Comparison of ENCODE assay signal across 1 cellular context in the genomic region with DNA sequence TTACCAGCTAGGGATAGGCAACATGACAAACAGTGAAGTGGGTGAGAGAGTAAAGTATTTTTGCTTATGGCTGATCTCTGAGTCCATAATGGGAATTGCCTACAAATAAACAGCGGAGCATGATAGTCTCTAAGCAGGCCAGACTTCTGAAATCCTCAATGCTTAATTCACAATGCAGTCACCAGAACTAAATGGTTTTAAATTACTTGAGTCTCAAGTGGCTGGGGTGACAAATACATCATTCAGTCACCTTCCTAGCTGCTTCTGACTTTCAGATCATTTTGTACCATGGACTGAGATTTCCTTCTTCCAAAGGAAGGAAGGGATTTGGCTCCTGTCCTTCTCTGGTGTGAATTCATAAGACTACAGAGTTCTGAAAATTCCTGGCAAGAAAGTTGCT.
TF ChIP-seq lines count a peak whose summit lies in the region.

No MANE protein-coding gene starts in this region.

TF ChIP-seq in WTC11, 78 proteins besides CTCF, POLR2A, EP300 and RAD21 (continued from another document):
- TF ChIP-seq, protein P1, sequence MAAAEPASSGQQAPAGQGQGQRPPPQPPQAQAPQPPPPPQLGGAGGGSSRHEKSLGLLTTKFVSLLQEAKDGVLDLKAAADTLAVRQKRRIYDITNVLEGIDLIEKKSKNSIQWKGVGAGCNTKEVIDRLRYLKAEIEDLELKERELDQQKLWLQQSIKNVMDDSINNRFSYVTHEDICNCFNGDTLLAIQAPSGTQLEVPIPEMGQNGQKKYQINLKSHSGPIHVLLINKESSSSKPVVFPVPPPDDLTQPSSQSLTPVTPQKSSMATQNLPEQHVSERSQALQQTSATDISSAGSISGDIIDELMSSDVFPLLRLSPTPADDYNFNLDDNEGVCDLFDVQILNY (CRISPR knock-in tag; IDR thresholded peaks at IDR 0.05) = no peak
- TF ChIP-seq, protein P2, sequence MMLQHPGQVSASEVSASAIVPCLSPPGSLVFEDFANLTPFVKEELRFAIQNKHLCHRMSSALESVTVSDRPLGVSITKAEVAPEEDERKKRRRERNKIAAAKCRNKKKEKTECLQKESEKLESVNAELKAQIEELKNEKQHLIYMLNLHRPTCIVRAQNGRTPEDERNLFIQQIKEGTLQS (CRISPR knock-in tag; conservative IDR thresholded peaks at IDR 0.05) = no peak
- no peak for TF ChIP-seq ZNF232 (CRISPR knock-in tag; IDR thresholded peaks at IDR 0.05)
- TF ChIP-seq, protein P3, sequence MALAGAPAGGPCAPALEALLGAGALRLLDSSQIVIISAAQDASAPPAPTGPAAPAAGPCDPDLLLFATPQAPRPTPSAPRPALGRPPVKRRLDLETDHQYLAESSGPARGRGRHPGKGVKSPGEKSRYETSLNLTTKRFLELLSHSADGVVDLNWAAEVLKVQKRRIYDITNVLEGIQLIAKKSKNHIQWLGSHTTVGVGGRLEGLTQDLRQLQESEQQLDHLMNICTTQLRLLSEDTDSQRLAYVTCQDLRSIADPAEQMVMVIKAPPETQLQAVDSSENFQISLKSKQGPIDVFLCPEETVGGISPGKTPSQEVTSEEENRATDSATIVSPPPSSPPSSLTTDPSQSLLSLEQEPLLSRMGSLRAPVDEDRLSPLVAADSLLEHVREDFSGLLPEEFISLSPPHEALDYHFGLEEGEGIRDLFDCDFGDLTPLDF (CRISPR knock-in tag; IDR thresholded peaks at IDR 0.05) = no peak
- TF ChIP-seq, protein P4, sequence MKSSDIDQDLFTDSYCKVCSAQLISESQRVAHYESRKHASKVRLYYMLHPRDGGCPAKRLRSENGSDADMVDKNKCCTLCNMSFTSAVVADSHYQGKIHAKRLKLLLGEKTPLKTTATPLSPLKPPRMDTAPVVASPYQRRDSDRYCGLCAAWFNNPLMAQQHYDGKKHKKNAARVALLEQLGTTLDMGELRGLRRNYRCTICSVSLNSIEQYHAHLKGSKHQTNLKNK (CRISPR knock-in tag; IDR thresholded peaks at IDR 0.05) = no peak
- TF ChIP-seq ZBTB21 (CRISPR knock-in tag; IDR thresholded peaks at IDR 0.05; ENCODE audit: borderline replicate concordance) = no peak
- no peak for TF ChIP-seq ESRRA (CRISPR knock-in tag; IDR thresholded peaks at IDR 0.05; ENCODE audit: borderline replicate concordance)
- TF ChIP-seq, protein P5, sequence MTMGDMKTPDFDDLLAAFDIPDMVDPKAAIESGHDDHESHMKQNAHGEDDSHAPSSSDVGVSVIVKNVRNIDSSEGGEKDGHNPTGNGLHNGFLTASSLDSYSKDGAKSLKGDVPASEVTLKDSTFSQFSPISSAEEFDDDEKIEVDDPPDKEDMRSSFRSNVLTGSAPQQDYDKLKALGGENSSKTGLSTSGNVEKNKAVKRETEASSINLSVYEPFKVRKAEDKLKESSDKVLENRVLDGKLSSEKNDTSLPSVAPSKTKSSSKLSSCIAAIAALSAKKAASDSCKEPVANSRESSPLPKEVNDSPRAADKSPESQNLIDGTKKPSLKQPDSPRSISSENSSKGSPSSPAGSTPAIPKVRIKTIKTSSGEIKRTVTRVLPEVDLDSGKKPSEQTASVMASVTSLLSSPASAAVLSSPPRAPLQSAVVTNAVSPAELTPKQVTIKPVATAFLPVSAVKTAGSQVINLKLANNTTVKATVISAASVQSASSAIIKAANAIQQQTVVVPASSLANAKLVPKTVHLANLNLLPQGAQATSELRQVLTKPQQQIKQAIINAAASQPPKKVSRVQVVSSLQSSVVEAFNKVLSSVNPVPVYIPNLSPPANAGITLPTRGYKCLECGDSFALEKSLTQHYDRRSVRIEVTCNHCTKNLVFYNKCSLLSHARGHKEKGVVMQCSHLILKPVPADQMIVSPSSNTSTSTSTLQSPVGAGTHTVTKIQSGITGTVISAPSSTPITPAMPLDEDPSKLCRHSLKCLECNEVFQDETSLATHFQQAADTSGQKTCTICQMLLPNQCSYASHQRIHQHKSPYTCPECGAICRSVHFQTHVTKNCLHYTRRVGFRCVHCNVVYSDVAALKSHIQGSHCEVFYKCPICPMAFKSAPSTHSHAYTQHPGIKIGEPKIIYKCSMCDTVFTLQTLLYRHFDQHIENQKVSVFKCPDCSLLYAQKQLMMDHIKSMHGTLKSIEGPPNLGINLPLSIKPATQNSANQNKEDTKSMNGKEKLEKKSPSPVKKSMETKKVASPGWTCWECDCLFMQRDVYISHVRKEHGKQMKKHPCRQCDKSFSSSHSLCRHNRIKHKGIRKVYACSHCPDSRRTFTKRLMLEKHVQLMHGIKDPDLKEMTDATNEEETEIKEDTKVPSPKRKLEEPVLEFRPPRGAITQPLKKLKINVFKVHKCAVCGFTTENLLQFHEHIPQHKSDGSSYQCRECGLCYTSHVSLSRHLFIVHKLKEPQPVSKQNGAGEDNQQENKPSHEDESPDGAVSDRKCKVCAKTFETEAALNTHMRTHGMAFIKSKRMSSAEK (CRISPR knock-in tag; IDR thresholded peaks at IDR 0.05; ENCODE audit: borderline replicate concordance) = no peak
- TF ChIP-seq KAT7 (CRISPR knock-in tag; IDR thresholded peaks at IDR 0.05; ENCODE audit: borderline replicate concordance) = no peak
TF ChIP-seq in WTC11: peak in this region for 0.
